Comparison of ENCODE assay signal across 8 cellular contexts in the genomic region with DNA sequence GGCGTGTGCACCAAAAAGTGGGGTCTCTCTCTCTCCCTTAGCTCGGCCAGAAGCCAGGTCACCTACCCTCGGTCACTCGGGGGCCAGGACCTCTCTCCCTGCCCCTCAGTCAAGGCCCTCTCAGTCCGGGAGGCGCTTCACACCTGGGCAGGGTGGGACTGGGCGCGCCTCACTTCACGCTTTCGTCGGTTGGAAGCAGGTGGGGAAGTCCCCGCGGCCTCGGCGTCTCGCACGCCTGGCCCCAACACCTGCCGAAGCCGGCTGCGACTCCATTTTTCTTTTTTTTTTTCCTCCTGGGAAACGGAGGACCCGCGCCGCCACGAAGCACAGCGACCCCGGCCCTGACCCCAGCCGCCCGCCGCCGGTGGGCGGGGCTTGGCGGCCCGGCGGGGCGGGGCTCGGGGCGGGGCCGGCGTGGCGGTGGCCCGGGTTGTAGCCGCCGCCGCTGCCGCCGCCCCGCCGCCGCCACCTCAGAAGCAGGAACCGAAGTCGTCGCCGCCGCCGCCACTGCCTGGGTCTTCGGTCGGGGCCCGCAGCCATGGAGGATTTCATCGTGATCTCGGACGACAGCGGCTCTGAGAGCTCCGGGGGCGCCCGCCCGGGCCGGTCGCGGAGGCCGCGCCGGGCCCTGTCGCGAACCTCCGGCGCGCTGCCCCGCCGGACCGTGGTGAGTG. TPM values are rescaled to one million over a fixed set of nuclear protein-coding genes. Genes with fewer than 3 reads are reported as not detected.
DNase-seq lines count a peak whose midpoint lies in the region; ATAC-seq and TF ChIP-seq lines count a peak whose summit lies in the region.
"Not testable (repeated sequence)": the region's sequence is repeated elsewhere in the genome, so short reads cannot be mapped to it uniquely, and the experiment has no call there.

TSS of gene SIMC1 (plus strand) at position 454 of the 674 bp plus-strand sequence. CDS start at position 539, 85 bp downstream.

- not testable (repeated sequence) for H3K9me3 ChIP-seq in CD4-positive, alpha-beta T cell (ENCODE audit: control insufficient read depth, low read length); OCI-LY7 (ENCODE audit: low read length); mesodermal cell (ENCODE audit: control insufficient read depth, low read length)

- peak within 1 kb of the TSS; percentile 89 for H3K4me3 Mint-ChIP-seq in CD4-positive, alpha-beta T cell
- H3K4me3 Mint-ChIP-seq in endothelial cell (ENCODE audit: unreplicated experiment) = not testable (repeated sequence)

- H3K27me3 Mint-ChIP-seq in CD4-positive, alpha-beta T cell; endothelial cell (ENCODE audit: unreplicated experiment): not testable (repeated sequence)

- 14% methylated on average over 13 of the region's 81 CpGs; no CpG with 5 or more reads in 1 of the 2 experiments for WGBS in mesodermal cell (ENCODE audit: insufficient coverage in 2 of 2), 2 experiments

- peak; percentile 76 for ATAC-seq in CD4-positive, alpha-beta T cell (ENCODE audit: poor library complexity)
- ATAC-seq in GM19438 (IDR thresholded peaks at IDR 0.05; ENCODE audit: low read depth, unreplicated experiment) = peak; percentile 65
- peak; percentile 53 for ATAC-seq in HG03135 (IDR thresholded peaks at IDR 0.05; ENCODE audit: unreplicated experiment)

- not testable (repeated sequence) for H3K36me3 ChIP-seq in OCI-LY7 (ENCODE audit: insufficient read depth, low read length); mesodermal cell (ENCODE audit: control insufficient read depth, insufficient read depth, low read length)

- not testable (repeated sequence) for TF ChIP-seq CTCF in CD4-positive, alpha-beta T cell (IDR thresholded peaks at IDR 0.05); OCI-LY7 (conservative IDR thresholded peaks at IDR 0.05; ENCODE audit: low read length); endothelial cell (IDR thresholded peaks at IDR 0.05; ENCODE audit: unreplicated experiment)

- H3K9me3 Mint-ChIP-seq in CD4-positive, alpha-beta T cell; endothelial cell (ENCODE audit: unreplicated experiment): not testable (repeated sequence)

- CTCF ChIA-PET in CD4-positive, alpha-beta T cell (lab: Charles Lee); OCI-LY7 (lab: Charles Lee; ENCODE audit: unreplicated experiment): not testable (repeated sequence)

- not testable (repeated sequence) for H2AFZ ChIP-seq in OCI-LY7 (ENCODE audit: low read length)

- not testable (repeated sequence) for H3K36me3 Mint-ChIP-seq in CD4-positive, alpha-beta T cell (ENCODE audit: low read depth); endothelial cell (ENCODE audit: low read depth, unreplicated experiment)

- peaks cover 10% of the 10 kb centered on the region for H3K4me1 ChIP-seq in OCI-LY7 (ENCODE audit: insufficient read depth, low read length, poor library complexity, severe bottlenecking)
- not testable (repeated sequence) for H3K4me1 ChIP-seq in mesodermal cell (ENCODE audit: control insufficient read depth, insufficient read depth, low read length, poor library complexity, severe bottlenecking)

- intact Hi-C loops in CD4-positive, alpha-beta T cell (cut with DNase I, micrococcal nuclease) = not testable (repeated sequence)
- intact Hi-C loops in OCI-LY7 (cut with micrococcal nuclease; ENCODE audit: unreplicated experiment) = loop anchor here (10.0 kb wide), 1 partner anchor 147 kb away; the partner anchor contains the start of genes HIGD2A and NOP16

- not testable (repeated sequence) for BruUV-seq in OCI-LY7 (replicated peaks; lab: Mats Ljungman, UMichigan)

- H3K4me2 ChIP-seq in OCI-LY7 (ENCODE audit: low read length) = peak within 1 kb of the TSS; percentile 41; the same call in 1 of the 2 replicates

- H3K4me3 ChIP-seq in OCI-LY7 (ENCODE audit: low read depth, low read length, poor library complexity, severe bottlenecking) = peak within 1 kb of the TSS; percentile 62
- peak within 1 kb of the TSS; percentile 28 for H3K4me3 ChIP-seq in mesodermal cell (ENCODE audit: extremely low read depth, insufficient read depth, low read length, poor library complexity, severe bottlenecking)

- not testable (repeated sequence) for H3K4me1 Mint-ChIP-seq in CD4-positive, alpha-beta T cell (ENCODE audit: low read depth); endothelial cell (ENCODE audit: unreplicated experiment)

- peak; percentile 13 to 73 (median 48) for DNase-seq in CD4-positive, alpha-beta T cell
- DNase-seq in OCI-LY7 (ENCODE audit: low spot score) (peak; percentile 60), activated T-cell treated with anti-CD3 and anti-CD28 coated beads for 48 hours (ENCODE audit: low read depth) (peak; percentile 56), endothelial cell (ENCODE audit: low spot score) (peak; percentile 65)
- peak; percentile 26 to 53 (median 40) for DNase-seq in stimulated activated CD4-positive, alpha-beta T cell treated with anti-CD3 and anti-CD28 coated beads, TNF-alpha, amount 100 ng/mL, for 4 hours (ENCODE audit: low read depth in 3 of 3)

- H3K27me3 ChIP-seq in CD4-positive, alpha-beta T cell (ENCODE audit: control insufficient read depth, insufficient read depth, low read length) = not testable (repeated sequence)

- peak within 1 kb of the TSS; percentile 75 for H3K27ac Mint-ChIP-seq in CD4-positive, alpha-beta T cell
- H3K27ac Mint-ChIP-seq in endothelial cell (ENCODE audit: unreplicated experiment) = not testable (repeated sequence)

- not testable (repeated sequence) for H4K20me1 ChIP-seq in OCI-LY7 (ENCODE audit: insufficient read depth, low read length)

- H3K9me2 ChIP-seq in OCI-LY7 (ENCODE audit: insufficient read depth, low read length) = not testable (repeated sequence)

- H3K27ac ChIP-seq in CD4-positive, alpha-beta T cell (ENCODE audit: low read depth, low read length); mesodermal cell (ENCODE audit: low read depth, low read length, severe bottlenecking): not testable (repeated sequence)
- H3K27ac ChIP-seq in OCI-LY7 (ENCODE audit: low read depth, low read length, poor library complexity, severe bottlenecking) = peak within 1 kb of the TSS; percentile 39

- not testable (repeated sequence) for H3K79me2 ChIP-seq in OCI-LY7 (ENCODE audit: insufficient read depth, low read depth, low read length)

- POLR2A ChIA-PET in CD4-positive, alpha-beta T cell (lab: Charles Lee); OCI-LY7 (lab: Charles Lee): not testable (repeated sequence)

RNA-seq across cellular contexts. Expression of gene SIMC1, which starts in this region (rescaled TPM):
- total RNA-seq in CD4-positive, alpha-beta T cell = 10 to 100 TPM; 15.4 to 17.4 TPM
- total RNA-seq in OCI-LY7 (2014; rRNA removed; shearing (Covaris generic)) = 22.0 and 33.6 TPM in 2 replicates
- total RNA-seq in OCI-LY7 (2022) (57.5 and 62.8 TPM in 2 replicates), endothelial cell (ENCODE audit: unreplicated experiment) (17.5 TPM)
- 18.4 TPM for polyA plus RNA-seq in mesodermal cell (2013, experiment 1 of 2)
- polyA plus RNA-seq in mesodermal cell (2013, experiment 2 of 2) = 21.3 TPM
